Comparison of ENCODE assay signal across 8 cellular contexts in genomic region chr7:98420966-98421612, GRCh38.
DNase-seq lines count a peak whose midpoint lies in the region; ATAC-seq and TF ChIP-seq lines count a peak whose summit lies in the region.

No MANE protein-coding gene starts in this region.

- no peaks in the 10 kb centered on the region for H3K36me3 ChIP-seq in OCI-LY3 (replicated peaks; ENCODE audit: low read depth, low read length)

- peak; percentile 95 for TF ChIP-seq CTCF in OCI-LY3 (IDR thresholded peaks at IDR 0.05; ENCODE audit: low read depth, low read length)

- ATAC-seq in HG03045 (IDR thresholded peaks at IDR 0.05; ENCODE audit: unreplicated experiment) (no peak), HG03378 (IDR thresholded peaks at IDR 0.05; ENCODE audit: unreplicated experiment) (no peak)

- no peaks in the 10 kb centered on the region for H3K9me3 ChIP-seq in OCI-LY3 (ENCODE audit: insufficient read depth, low read length)

- H3K4me3 ChIP-seq in OCI-LY3 (ENCODE audit: low read length) = no peak overlapping the region

- DNase-seq in DMS79 treated with DMSO at 0.1 percent for 48 hours (lab: John Stamatoyannopoulos, UW) (peak; percentile 74), HPDE6-E6E7 (ENCODE audit: extremely low spot score) (peak; percentile 97), activated T-helper 1 cell treated with Interleukin-2 at 50 U/mL for 16 hours (ENCODE audit: low read depth) (peak; percentile 33), germinal center (ENCODE audit: low spot score) (peak; percentile 88), retina (peak; percentile 57)

- H3K27ac ChIP-seq in OCI-LY3 (ENCODE audit: low read length) = no peak overlapping the region

- H4K20me1 ChIP-seq in OCI-LY3 (ENCODE audit: insufficient read depth, low read length) = no peaks in the 10 kb centered on the region

- H2AFZ ChIP-seq in OCI-LY3 (ENCODE audit: low read depth, low read length) = no peak overlapping the region

- H3K4me1 ChIP-seq in OCI-LY3 (ENCODE audit: low read length) = no peaks in the 10 kb centered on the region

- no peaks in the 10 kb centered on the region; the same call in 1 of the 2 replicates for H3K27me3 ChIP-seq in OCI-LY3 (ENCODE audit: low read depth, low read length)

- H3K79me2 ChIP-seq in OCI-LY3 (ENCODE audit: low read length) = no peaks in the 10 kb centered on the region

- H3K4me2 ChIP-seq in OCI-LY3 (ENCODE audit: low read length) = 0 out of 2 replicates have a peak overlapping the region, but pooled peaks have one; percentile 27

- H3K9ac ChIP-seq in OCI-LY3 (ENCODE audit: low read length) = no peak overlapping the region

Comparison
In these comparisons a context has a peak if more than half of its experiments do, and no peak if none do; other contexts are left out.
1. DNase-seq: peak in every context shown above with its lines; median percentile 97 in HPDE6-E6E7; 88 in germinal center; 74 in DMS79 treated with DMSO at 0.1 percent for 48 hours; 57 in retina; 33 in activated T-helper 1 cell treated with Interleukin-2 at 50 U/mL for 16 hours.